In genomic region chr21:33251119-33251518, GRCh38 we compare ENCODE assay signal across 25 cellular contexts. TPM values are rescaled to one million over a fixed set of nuclear protein-coding genes. Genes with fewer than 3 reads are reported as not detected.
A peak's percentile ranks its signal among the peaks of the same experiment; 100 is the strongest.
DNase-seq lines count a peak whose midpoint lies in the region; ATAC-seq and TF ChIP-seq lines count a peak whose summit lies in the region.
"Had no signal": no experiment of that assay in that cellular context is flagged by ENCODE, and none has a peak within 500 bp of the region (broad histone marks: within the 10 kb centered on the region; RNA-seq: fewer than 3 reads in every experiment).

No MANE protein-coding gene starts in this region.

- H3K36me3 ChIP-seq in CD4-positive, alpha-beta memory T cell (ENCODE audit: insufficient read depth, low read length) = peaks cover 79% of the 10 kb centered on the region

- CTCF ChIA-PET in activated CD8-positive, alpha-beta memory T cell treated with anti-CD3 and anti-CD28 coated beads, Interleukin-2, amount 10 ng/mL, durations not matched to agents 7 days and 5 days (lab: Charles Lee) = interaction anchor here (1.2 to 1.6 kb wide), 2 partner anchors 10 to 54 kb away, joined by 5 to 7 read pairs; no protein-coding TSS in a partner anchor
- CTCF ChIA-PET in CD4-positive, alpha-beta memory T cell (lab: Charles Lee; ENCODE audit: partially characterized antibody) = interaction anchor here (1.1 kb wide), 1 partner anchor 14 kb away, joined by 3 read pairs; no protein-coding TSS in a partner anchor

- H3K9me3 Mint-ChIP-seq in activated CD8-positive, alpha-beta memory T cell treated with anti-CD3 and anti-CD28 coated beads, Interleukin-2, amount 10 ng/mL, durations not matched to agents 7 days and 5 days (ENCODE audit: low read depth) = no peaks in the 10 kb centered on the region
- peaks cover 0 to 1% (median 0%) of the 10 kb centered on the region in 8 donors for H3K9me3 Mint-ChIP-seq in CD4-positive, alpha-beta memory T cell
- H3K9me3 Mint-ChIP-seq in activated naive CD8-positive, alpha-beta T cell (ENCODE audit: low read depth) = no peaks in the 10 kb centered on the region
- no peaks in the 10 kb centered on the region for H3K9me3 Mint-ChIP-seq in naive thymus-derived CD8-positive, alpha-beta T cell
- H3K9me3 Mint-ChIP-seq in chondrocyte (ENCODE audit: low read depth) = no peaks in the 10 kb centered on the region

- no peak for TF ChIP-seq CTCF in chondrocyte (IDR thresholded peaks at IDR 0.05)

- peaks cover 35% of the 10 kb centered on the region for H3K4me1 Mint-ChIP-seq in activated CD8-positive, alpha-beta memory T cell treated with anti-CD3 and anti-CD28 coated beads, Interleukin-2, amount 10 ng/mL, durations not matched to agents 7 days and 5 days
- H3K4me1 Mint-ChIP-seq in CD4-positive, alpha-beta memory T cell = peaks cover 39 to 74% (median 64%) of the 10 kb centered on the region in 4 donors
- H3K4me1 Mint-ChIP-seq in activated naive CD8-positive, alpha-beta T cell (ENCODE audit: low read depth) = peaks cover 72% of the 10 kb centered on the region
- H3K4me1 Mint-ChIP-seq in naive thymus-derived CD8-positive, alpha-beta T cell = peaks cover 36 to 66% (median 57%) of the 10 kb centered on the region in 4 donors
- no peaks in the 10 kb centered on the region for H3K4me1 Mint-ChIP-seq in chondrocyte (ENCODE audit: low read depth)

- no peak for DNase-seq in activated CD8-positive, alpha-beta memory T cell treated with anti-CD3 and anti-CD28 coated beads, Interleukin-2, amount 10 ng/mL, durations not matched to agents 7 days and 5 days
- no peak for DNase-seq in activated CD8-positive, alpha-beta memory T cell treated with anti-CD3 and anti-CD28 coated beads for 24 hours
- no peak for DNase-seq in CD4-positive, alpha-beta memory T cell
- DNase-seq in naive thymus-derived CD8-positive, alpha-beta T cell = no peak
- DNase-seq in chondrocyte (ENCODE audit: low spot score) (no peak), DMS53 (lab: John Stamatoyannopoulos, UW) (no peak), NOMO-1 (lab: John Stamatoyannopoulos, UW; ENCODE audit: unreplicated experiment in 2 of 2) (no peak)
- DNase-seq: activated CD4-positive, alpha-beta T cell treated with anti-CD3 and anti-CD28 coated beads for 36 hours; caudate nucleus; DMS153; erythroblast; mammary epithelial cell; NCI-H1092 treated with DMSO at 0.1 percent for 48 hours; NCI-H2029; NCI-H526; posterior cingulate gyrus; small intestine; stomach had no signal

- H3K9me3 ChIP-seq in CD4-positive, alpha-beta memory T cell (ENCODE audit: control insufficient read depth in 1 of 2, low read length in 2 of 2) = no peaks in the 10 kb centered on the region
- H3K9me3 ChIP-seq: A549, right atrium auricular region, stomach, vagina had no signal

- no peak overlapping the region for H3K4me3 ChIP-seq in CD4-positive, alpha-beta memory T cell (ENCODE audit: low read length in 2 of 2)
- H3K4me3 ChIP-seq: A549, K562, right atrium auricular region, SK-N-MC, stomach, vagina had no signal

- POLR2A ChIA-PET in CD4-positive, alpha-beta memory T cell (lab: Charles Lee; ENCODE audit: partially characterized antibody) = interaction anchor here (0.8 to 4.4 kb wide), 6 partner anchors 9 to 480 kb away, joined by 3 to 18 read pairs (median 3); partner anchors contain the start of genes IL10RB and PAXBP1
- POLR2A ChIA-PET in naive thymus-derived CD8-positive, alpha-beta T cell (lab: Charles Lee) = interaction anchor here (1.5 to 1.6 kb wide), 2 partner anchors 10 to 110 kb away, joined by 6 read pairs; no protein-coding TSS in a partner anchor

- no peaks in the 10 kb centered on the region for H3K27me3 Mint-ChIP-seq in activated CD8-positive, alpha-beta memory T cell treated with anti-CD3 and anti-CD28 coated beads, Interleukin-2, amount 10 ng/mL, durations not matched to agents 7 days and 5 days
- no peaks in the 10 kb centered on the region for H3K27me3 Mint-ChIP-seq in CD4-positive, alpha-beta memory T cell
- H3K27me3 Mint-ChIP-seq in activated naive CD8-positive, alpha-beta T cell = no peaks in the 10 kb centered on the region
- no peaks in the 10 kb centered on the region for H3K27me3 Mint-ChIP-seq in naive thymus-derived CD8-positive, alpha-beta T cell
- no peaks in the 10 kb centered on the region for H3K27me3 Mint-ChIP-seq in chondrocyte (ENCODE audit: low read depth)
- H3K27me3 Mint-ChIP-seq: activated CD4-positive, alpha-beta T cell treated with anti-CD3 and anti-CD28 coated beads for 36 hours had no signal

- no peaks in the 10 kb centered on the region for H3K27me3 ChIP-seq in CD4-positive, alpha-beta memory T cell (ENCODE audit: insufficient read depth, low read length)
- H3K27me3 ChIP-seq: right atrium auricular region, stomach, vagina had no signal

- H3K4me3 Mint-ChIP-seq in activated CD8-positive, alpha-beta memory T cell treated with anti-CD3 and anti-CD28 coated beads, Interleukin-2, amount 10 ng/mL, durations not matched to agents 7 days and 5 days = no peak overlapping the region
- no peak overlapping the region for H3K4me3 Mint-ChIP-seq in CD4-positive, alpha-beta memory T cell
- no peak overlapping the region for H3K4me3 Mint-ChIP-seq in activated naive CD8-positive, alpha-beta T cell
- H3K4me3 Mint-ChIP-seq in naive thymus-derived CD8-positive, alpha-beta T cell = no peak overlapping the region
- no peak overlapping the region for H3K4me3 Mint-ChIP-seq in chondrocyte (ENCODE audit: unreplicated experiment)
- H3K4me3 Mint-ChIP-seq: activated CD4-positive, alpha-beta T cell treated with anti-CD3 and anti-CD28 coated beads for 36 hours; activated T-helper 1 cell treated with anti-CD3 and anti-CD28 coated beads, Interleukin-12 subunit alpha, Interleukin-12 subunit beta, Interleukin-2, Interleukin-4 antibody, amounts not matched to agents 30 ng/mL and 10 ng/mL and 1 ng/mL, durations not matched to agents 14 hours and 24 hours and 36 hours had no signal

- peaks cover 50% of the 10 kb centered on the region for H3K4me1 ChIP-seq in CD4-positive, alpha-beta memory T cell (ENCODE audit: insufficient read depth, low read length)
- H3K4me1 ChIP-seq: A549, right atrium auricular region, stomach, vagina had no signal

- H3K36me3 Mint-ChIP-seq in activated CD8-positive, alpha-beta memory T cell treated with anti-CD3 and anti-CD28 coated beads, Interleukin-2, amount 10 ng/mL, durations not matched to agents 7 days and 5 days = peaks cover 87% of the 10 kb centered on the region
- peaks cover 83 to 99% of the 10 kb centered on the region in 2 donors for H3K36me3 Mint-ChIP-seq in CD4-positive, alpha-beta memory T cell
- peaks cover 39% of the 10 kb centered on the region for H3K36me3 Mint-ChIP-seq in activated naive CD8-positive, alpha-beta T cell
- H3K36me3 Mint-ChIP-seq in naive thymus-derived CD8-positive, alpha-beta T cell = peaks cover 24 to 98% (median 63%) of the 10 kb centered on the region in 3 donors
- peaks cover 51% of the 10 kb centered on the region for H3K36me3 Mint-ChIP-seq in chondrocyte (ENCODE audit: low read depth)

- no peak for ATAC-seq in activated CD8-positive, alpha-beta memory T cell treated with anti-CD3 and anti-CD28 coated beads, Interleukin-2, amount 10 ng/mL, durations not matched to agents 7 days and 5 days
- ATAC-seq in naive thymus-derived CD8-positive, alpha-beta T cell = no peak
- ATAC-seq: A549; activated CD4-positive, alpha-beta T cell treated with anti-CD3 and anti-CD28 coated beads for 36 hours; K562 had no signal

- H3K27ac Mint-ChIP-seq in activated CD8-positive, alpha-beta memory T cell treated with anti-CD3 and anti-CD28 coated beads, Interleukin-2, amount 10 ng/mL, durations not matched to agents 7 days and 5 days = peak overlapping the region; percentile 9
- peak overlapping the region in 6 of 7 donors; percentile 59 to 91 (median 74) for H3K27ac Mint-ChIP-seq in CD4-positive, alpha-beta memory T cell
- H3K27ac Mint-ChIP-seq in activated naive CD8-positive, alpha-beta T cell = peak overlapping the region; percentile 76
- H3K27ac Mint-ChIP-seq in naive thymus-derived CD8-positive, alpha-beta T cell = peak overlapping the region in 9 of 10 donors; percentile 13 to 93 (median 84)
- no peak overlapping the region for H3K27ac Mint-ChIP-seq in chondrocyte (ENCODE audit: unreplicated experiment)
- H3K27ac Mint-ChIP-seq: activated CD4-positive, alpha-beta T cell treated with anti-CD3 and anti-CD28 coated beads for 36 hours had no signal

- no peak overlapping the region for H3K27ac ChIP-seq in CD4-positive, alpha-beta memory T cell (ENCODE audit: low read depth, low read length)
- H3K27ac ChIP-seq: A549, right atrium auricular region, SK-N-MC, stomach, vagina had no signal

- intact Hi-C loops in CD4-positive, alpha-beta memory T cell (cut with micrococcal nuclease) = no loop called here

RNA-seq across cellular contexts. Expression of gene IL10RB, which starts 15.0 kb away (rescaled TPM):
- 10 to 100 TPM; 30.9 to 34.9 TPM for total RNA-seq in activated CD8-positive, alpha-beta memory T cell treated with anti-CD3 and anti-CD28 coated beads, Interleukin-2, amount 10 ng/mL, durations not matched to agents 7 days and 5 days
- total RNA-seq in CD4-positive, alpha-beta memory T cell = 10 to 100 TPM; 30.6 to 36.4 TPM
- polyA plus RNA-seq in CD4-positive, alpha-beta memory T cell = 10 to 100 TPM; 53.3 to 61.8 TPM
- 10 to 100 TPM; 29.4 to 33.2 TPM for total RNA-seq in naive thymus-derived CD8-positive, alpha-beta T cell
- 10 to 100 TPM; 44.6 to 50.6 (median 50.5) TPM for polyA plus RNA-seq in naive thymus-derived CD8-positive, alpha-beta T cell
- 17.4 to 23.5 TPM (median 19.0 TPM) in 3 replicates for total RNA-seq in chondrocyte

RNA-seq across cellular contexts. Expression of gene IFNAR2, which starts 21.4 kb away (rescaled TPM):
- 10 to 100 TPM; 45.8 to 54.9 TPM for total RNA-seq in activated CD8-positive, alpha-beta memory T cell treated with anti-CD3 and anti-CD28 coated beads, Interleukin-2, amount 10 ng/mL, durations not matched to agents 7 days and 5 days
- 10 to 100 TPM; 76.5 to 77.7 TPM for total RNA-seq in CD4-positive, alpha-beta memory T cell
- polyA plus RNA-seq in CD4-positive, alpha-beta memory T cell = 10 to 100 TPM; 78.0 to 81.1 TPM
- total RNA-seq in naive thymus-derived CD8-positive, alpha-beta T cell = 10 to 100 TPM; 59.7 to 66.4 TPM
- polyA plus RNA-seq in naive thymus-derived CD8-positive, alpha-beta T cell = 10 to 100 TPM; 53.9 to 72.9 (median 63.3) TPM
- 16.5 to 19.4 TPM (median 18.6 TPM) in 3 replicates for total RNA-seq in chondrocyte
